ENCODE assay signal across 8 cellular contexts in the genomic region with DNA sequence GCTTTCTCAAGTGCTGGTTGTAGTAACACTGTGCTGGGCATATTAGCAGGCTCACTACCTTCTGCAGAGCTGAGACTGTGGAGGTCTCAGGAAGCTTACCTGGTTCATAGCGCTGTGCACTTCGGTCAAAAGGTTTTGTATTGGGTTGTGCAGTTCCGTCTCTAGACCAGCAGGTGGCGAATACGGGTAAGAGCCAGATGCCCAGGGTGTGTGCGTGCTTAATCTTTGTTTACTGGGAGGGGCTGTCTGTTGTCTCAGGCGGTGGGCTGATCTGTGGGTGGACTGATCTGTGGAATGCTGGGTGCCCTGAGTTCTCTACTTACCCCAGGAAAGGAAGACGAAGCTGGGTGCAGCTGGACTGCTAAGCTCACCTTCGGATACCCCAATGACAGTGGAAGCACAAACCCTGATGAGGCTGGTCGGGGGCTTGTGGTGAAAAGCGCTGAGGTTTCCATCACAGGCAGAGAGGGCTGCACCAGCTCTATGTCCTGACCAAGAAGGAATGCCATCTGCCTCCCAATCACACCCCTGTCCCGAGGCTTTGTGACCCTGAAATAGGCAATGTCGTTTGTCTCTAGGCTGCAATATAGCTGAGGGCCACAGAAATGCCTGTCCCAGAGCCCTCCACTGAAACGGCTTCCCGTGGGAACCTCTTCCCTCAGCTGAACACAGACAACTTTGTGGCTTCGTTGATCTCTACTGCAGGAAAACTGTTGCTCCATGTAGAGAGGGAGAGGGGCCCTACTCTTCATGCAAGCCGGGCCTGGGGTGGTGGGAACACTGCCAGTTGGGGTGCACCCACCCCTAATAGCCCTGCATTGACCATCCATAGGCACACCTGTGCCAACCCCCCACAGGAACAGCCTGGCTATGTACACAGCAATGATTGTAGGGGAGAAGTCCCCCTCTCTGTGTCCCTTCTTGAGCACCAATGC. TPM values are rescaled to one million over a fixed set of nuclear protein-coding genes. Genes with fewer than 3 reads are reported as not detected.
DNase-seq lines count a peak whose midpoint lies in the region; ATAC-seq, FAIRE-seq and TF ChIP-seq lines count a peak whose summit lies in the region.

No MANE protein-coding gene starts in this region.

- no peak for TF ChIP-seq POLR2A in endothelial cell of umbilical vein (IDR thresholded peaks at IDR 0.05; ENCODE audit: low read depth, low read length)

- H3K27ac ChIP-seq in BLaER1 treated with 17β-estradiol and CSF1 and Interleukin-3, amounts not matched to agents 10 nM and 100 nM, result no peak overlapping the region
- H3K27ac ChIP-seq in endothelial cell of umbilical vein (ENCODE audit: insufficient read depth, low read depth, low read length), result no peak overlapping the region
- H3K27ac ChIP-seq in mucosa of rectum (ENCODE audit: low read depth in 2 of 2, low read length in 2 of 2), result no peak overlapping the region

- no peak overlapping the region for H3K4me3 ChIP-seq in BLaER1 treated with 17β-estradiol and CSF1 and Interleukin-3, amounts not matched to agents 10 nM and 100 nM
- no peak overlapping the region for H3K4me3 ChIP-seq in endothelial cell of umbilical vein (replicated peaks in 1 of 3; ENCODE audit: insufficient read depth in 1 of 3, low read depth in 1 of 3, low read length in 3 of 3)
- peak overlapping the region; percentile 41 to 55 for H3K4me3 ChIP-seq in mucosa of rectum (ENCODE audit: low read length in 2 of 2)

- peak overlapping the region; percentile 58 for H2AFZ ChIP-seq in endothelial cell of umbilical vein (ENCODE audit: low read depth, low read length)

- peak; percentile 85 to 90 for TF ChIP-seq CTCF in endothelial cell of umbilical vein (IDR thresholded peaks at IDR 0.05; ENCODE audit: extremely low read depth in 1 of 2, insufficient read depth in 1 of 2, low read depth in 1 of 2, low read length in 2 of 2)

- dilution Hi-C loops in endothelial cell of umbilical vein (cut with MboI; ENCODE audit: extremely low pct_ligation_motif_present, low sequenced_read_pairs), result no loop called here

- H4K20me1 ChIP-seq in BLaER1 treated with 17β-estradiol and CSF1 and Interleukin-3, amounts not matched to agents 10 nM and 100 nM, result no peaks in the 10 kb centered on the region
- no peaks in the 10 kb centered on the region for H4K20me1 ChIP-seq in endothelial cell of umbilical vein (replicated peaks; ENCODE audit: control insufficient read depth, extremely low read depth, insufficient read depth, low read length)

- peak; percentile 72 for ATAC-seq in GM19324 (IDR thresholded peaks at IDR 0.05; ENCODE audit: low FRiP score, unreplicated experiment)

- intact Hi-C loops in endothelial cell of umbilical vein (cut with micrococcal nuclease), result loop anchor here (1.0 to 2.0 kb wide), 4 partner anchors 45 to 1320 kb away; a partner anchor contains a TSS

- no peaks in the 10 kb centered on the region for H3K36me3 ChIP-seq in BLaER1 treated with 17β-estradiol and CSF1 and Interleukin-3, amounts not matched to agents 10 nM and 100 nM
- H3K36me3 ChIP-seq in endothelial cell of umbilical vein (ENCODE audit: control insufficient read depth in 2 of 2, extremely low read depth in 1 of 2, insufficient read depth in 2 of 2, low read length in 2 of 2) (no peaks in the 10 kb centered on the region), mucosa of rectum (ENCODE audit: control insufficient read depth in 2 of 2, insufficient read depth in 2 of 2, low read length in 2 of 2) (no peaks in the 10 kb centered on the region)

- H3K4me1 ChIP-seq in BLaER1 treated with 17β-estradiol and CSF1 and Interleukin-3, amounts not matched to agents 10 nM and 100 nM, result peaks cover 7 to 21% (median 16%) of the 10 kb centered on the region in 10 experiments
- H3K4me1 ChIP-seq in endothelial cell of umbilical vein (ENCODE audit: control insufficient read depth, extremely low read depth, insufficient read depth, low read length), result no peaks in the 10 kb centered on the region
- peaks cover 5 to 11% of the 10 kb centered on the region in 2 donors for H3K4me1 ChIP-seq in mucosa of rectum (ENCODE audit: control insufficient read depth in 2 of 2, insufficient read depth in 2 of 2, low read length in 2 of 2)

- no TSS peak for BruUV-seq in endothelial cell of umbilical vein (replicated peaks; lab: Mats Ljungman, UMichigan)

- CTCF ChIA-PET in endothelial cell of umbilical vein (lab: Charles Lee), result interaction anchor here (0.6 to 6.3 kb wide), 32 partner anchors 9 to 1321 kb away, joined by 3 to 97 read pairs (median 4); a partner anchor contains a TSS

- H3K4me2 ChIP-seq in BLaER1 treated with 17β-estradiol and CSF1 and Interleukin-3, amounts not matched to agents 10 nM and 100 nM, result peak overlapping the region in 10 of 11 experiments; percentile 13 to 63 (median 42); a peak in 10 of 22 replicates
- no peak overlapping the region for H3K4me2 ChIP-seq in endothelial cell of umbilical vein (ENCODE audit: insufficient read depth, low read length)

- peak; percentile 80 for FAIRE-seq in endothelial cell of umbilical vein (lab: Jason Lieb, UNC)

- H3K9me3 ChIP-seq in BLaER1 treated with 17β-estradiol and CSF1 and Interleukin-3, amounts not matched to agents 10 nM and 100 nM (replicated peaks in 1 of 11), result peaks cover 0 to 5% (median 0%) of the 10 kb centered on the region in 11 experiments; a peak in 4 of 22 replicates
- H3K9me3 ChIP-seq in endothelial cell of umbilical vein (replicated peaks; ENCODE audit: control insufficient read depth, insufficient read depth, low read length), result no peaks in the 10 kb centered on the region
- H3K9me3 ChIP-seq in mucosa of rectum (ENCODE audit: control insufficient read depth in 2 of 2, low read length in 2 of 2), result no peaks in the 10 kb centered on the region

- H3K9ac ChIP-seq in BLaER1 treated with 17β-estradiol and CSF1 and Interleukin-3, amounts not matched to agents 10 nM and 100 nM, result no peak overlapping the region; a peak in 1 of 22 replicates
- no peak overlapping the region for H3K9ac ChIP-seq in endothelial cell of umbilical vein (replicated peaks; ENCODE audit: extremely low read depth, insufficient read depth, low read length)
- H3K9ac ChIP-seq in mucosa of rectum (ENCODE audit: low read depth in 1 of 2, low read length in 2 of 2), result peak overlapping the region; percentile 9 to 14

- no peaks in the 10 kb centered on the region for H3K79me2 ChIP-seq in endothelial cell of umbilical vein (ENCODE audit: control insufficient read depth, insufficient read depth, low read length)

- POLR2A ChIA-PET in endothelial cell of umbilical vein (lab: Charles Lee), result no interaction called here

- no peaks in the 10 kb centered on the region for H3K9me1 ChIP-seq in endothelial cell of umbilical vein (replicated peaks; ENCODE audit: control insufficient read depth, extremely low read depth, insufficient read depth, low read length)

- H3K27me3 ChIP-seq in BLaER1 treated with 17β-estradiol and CSF1 and Interleukin-3, amounts not matched to agents 10 nM and 100 nM, result no peaks in the 10 kb centered on the region
- H3K27me3 ChIP-seq in endothelial cell of umbilical vein (ENCODE audit: control insufficient read depth in 2 of 2, insufficient read depth in 2 of 2, low read length in 2 of 2), result no peaks in the 10 kb centered on the region
- no peaks in the 10 kb centered on the region for H3K27me3 ChIP-seq in mucosa of rectum (ENCODE audit: control insufficient read depth in 2 of 2, insufficient read depth in 2 of 2, low read length in 2 of 2)

- peak; percentile 48 for DNase-seq in HT1080 (ENCODE audit: low read depth)
- DNase-seq in NOMO-1 treated with DMSO at 0.1 percent for 48 hours (lab: John Stamatoyannopoulos, UW; ENCODE audit: unreplicated experiment), result peak; percentile 74
- DNase-seq in activated CD8-positive, alpha-beta memory T cell treated with anti-CD3 and anti-CD28 coated beads, Interleukin-2, amount 50 U/mL, for 1 hour (ENCODE audit: extremely low read depth), result peak; percentile 45
- DNase-seq in endothelial cell of umbilical vein (ENCODE audit: low read depth, low spot score), result peak; percentile 68
- DNase-seq in stimulated activated CD8-positive, alpha-beta memory T cell treated with anti-CD3 and anti-CD28 coated beads, Interleukin-4, amount 100 ng/mL, for 1 hour (ENCODE audit: low read depth in 2 of 2, low spot score in 1 of 2), result peak; percentile 18 to 41

TF ChIP-seq in endothelial cell of umbilical vein, 7 proteins besides CTCF, POLR2A, EP300 and RAD21:
- TF ChIP-seq, protein P1, sequence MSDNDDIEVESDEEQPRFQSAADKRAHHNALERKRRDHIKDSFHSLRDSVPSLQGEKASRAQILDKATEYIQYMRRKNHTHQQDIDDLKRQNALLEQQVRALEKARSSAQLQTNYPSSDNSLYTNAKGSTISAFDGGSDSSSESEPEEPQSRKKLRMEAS (IDR thresholded peaks at IDR 0.05; ENCODE audit: insufficient read depth, insufficient read length), result no peak
- TF ChIP-seq EZH2 (IDR thresholded peaks at IDR 0.05; ENCODE audit: borderline replicate concordance, low read depth, low read length, severe bottlenecking), result no peak
- TF ChIP-seq MYC (IDR thresholded peaks at IDR 0.05; ENCODE audit: low read depth, low read length), result no peak
- no peak for TF ChIP-seq GATA2 (IDR thresholded peaks at IDR 0.05; ENCODE audit: insufficient read depth, insufficient read length, low read depth, low read length)
- TF ChIP-seq FOS (IDR thresholded peaks at IDR 0.05; ENCODE audit: borderline replicate concordance, insufficient read depth, low read length), result no peak
- no peak for TF ChIP-seq JUN (IDR thresholded peaks at IDR 0.05; ENCODE audit: borderline replicate concordance, insufficient read depth, insufficient read length, low read depth)
- no peak for TF ChIP-seq POLR2AphosphoS5 (IDR thresholded peaks at IDR 0.05; ENCODE audit: insufficient read depth, low read depth, low read length)

RNA-seq across cellular contexts. Expression of a gene that starts 45.9 kb away (rescaled TPM):
- 0.90 and 1.2 TPM in 2 replicates for total RNA-seq in HT1080 (2014; rRNA removed; shearing (Covaris generic))
- 2.3 and 3.7 TPM in 2 replicates for polyA plus RNA-seq in HT1080 (2015; cell fraction: cytosol; rRNA removed)
- 2.8 and 3.5 TPM in 2 replicates for polyA plus RNA-seq in HT1080 (2015; cell fraction: nucleus; rRNA removed)
- total RNA-seq in endothelial cell of umbilical vein, result 5.7 and 7.0 TPM in 2 replicates
- 1.1 and 1.3 TPM in 2 replicates for polyA plus RNA-seq in endothelial cell of umbilical vein
- polyA plus RNA-seq in endothelial cell of umbilical vein (2011; cell fraction: cytosol; rRNA removed), result 1.6 and 1.8 TPM in 2 replicates
- 2.2 TPM in 2 replicates for polyA plus RNA-seq in endothelial cell of umbilical vein (2011; cell fraction: nucleus; rRNA removed)
- 2.4 and 2.8 TPM in 2 replicates for polyA plus RNA-seq in endothelial cell of umbilical vein (2012)
- 3.4 and 3.5 TPM in 2 replicates for polyA minus RNA-seq in endothelial cell of umbilical vein
- polyA minus RNA-seq in endothelial cell of umbilical vein (2011; cell fraction: cytosol; rRNA and poly(A)+ RNA removed), result 4.7 TPM
- 4.5 and 4.6 TPM in 2 replicates for polyA minus RNA-seq in endothelial cell of umbilical vein (2011; cell fraction: nucleus; rRNA and poly(A)+ RNA removed)

Comparison
In these comparisons a context has a peak if more than half of its experiments do, and no peak if none do; other contexts are left out.
1. H3K4me3 ChIP-seq: peak in mucosa of rectum (2 of 2); none in BLaER1 treated with 17β-estradiol and CSF1 and Interleukin-3, amounts not matched to agents 10 nM and 100 nM (0 of 10) and endothelial cell of umbilical vein (0 of 3).
2. H3K9ac ChIP-seq: peak in mucosa of rectum (2 of 2); none in BLaER1 treated with 17β-estradiol and CSF1 and Interleukin-3, amounts not matched to agents 10 nM and 100 nM (0 of 11) and endothelial cell of umbilical vein (single experiment).
3. Peak in every context shown above with its lines, with median percentiles within 50 percentile points of each other: DNase-seq.